27 cellular contexts compared by ENCODE assay signal in genomic region chr9:88661759-88662158, GRCh38.
DNase-seq lines count a peak whose midpoint lies in the region; ATAC-seq and TF ChIP-seq lines count a peak whose summit lies in the region.
"Had no signal": no experiment of that assay in that cellular context is flagged by ENCODE, and none has a peak within 500 bp of the region (broad histone marks: within the 10 kb centered on the region; RNA-seq: fewer than 3 reads in every experiment).

No MANE protein-coding gene starts in this region.

- H3K4me1 Mint-ChIP-seq in chondrocyte (ENCODE audit: low read depth): peaks cover 5% of the 10 kb centered on the region
- H3K4me1 Mint-ChIP-seq: naive B cell had no signal

- H3K9ac ChIP-seq in liver (ENCODE audit: low read depth in 1 of 2, low read length in 2 of 2): no peak overlapping the region

- TF ChIP-seq CTCF in NB4 (IDR thresholded peaks at IDR 0.05; ENCODE audit: low read depth, low read length): no peak
- peak; percentile 47 for TF ChIP-seq CTCF in chondrocyte (IDR thresholded peaks at IDR 0.05)
- no peak for TF ChIP-seq CTCF in liver (IDR thresholded peaks at IDR 0.05; ENCODE audit: low read depth, low read length, missing input control)

- H3K4me3 ChIP-seq in NB4 (ENCODE audit: low read depth, low read length): no peak overlapping the region
- no peak overlapping the region for H3K4me3 ChIP-seq in liver (ENCODE audit: low read depth in 1 of 3, low read length in 3 of 3)
- H3K4me3 ChIP-seq: GM12878, thyroid gland had no signal

- no peak overlapping the region for H3K4me3 Mint-ChIP-seq in chondrocyte (ENCODE audit: unreplicated experiment)
- H3K4me3 Mint-ChIP-seq: activated T-cell treated with anti-CD3 and anti-CD28 coated beads, Interleukin-2, amount 50 U/mL, for 24 hours; CD8-positive, alpha-beta T cell; naive B cell; stimulated activated naive CD8-positive, alpha-beta T cell treated with anti-CD3 and anti-CD28 coated beads, Interleukin-15, Interleukin-2, amounts not matched to agents 100 ng/mL and 50 ng/mL, for 24 hours had no signal

- peaks cover 0 to under 1% (median 0%) of the 10 kb centered on the region in 4 donors for H3K27me3 ChIP-seq in liver (ENCODE audit: control insufficient read depth in 4 of 4, insufficient read depth in 4 of 4, low read length in 3 of 4)
- H3K27me3 ChIP-seq: thyroid gland had no signal

- peaks cover 9% of the 10 kb centered on the region for H3K9me3 Mint-ChIP-seq in chondrocyte (ENCODE audit: low read depth)
- H3K9me3 Mint-ChIP-seq: activated T-cell treated with anti-CD3 and anti-CD28 coated beads, Interleukin-2, amount 50 U/mL, for 24 hours; CD8-positive, alpha-beta T cell; naive B cell; stimulated activated naive CD8-positive, alpha-beta T cell treated with anti-CD3 and anti-CD28 coated beads, Interleukin-15, Interleukin-2, amounts not matched to agents 100 ng/mL and 50 ng/mL, for 24 hours had no signal

- no peak for TF ChIP-seq POLR2A in NB4 (IDR thresholded peaks at IDR 0.05; ENCODE audit: extremely low read depth, insufficient read length)

- H3K4me1 ChIP-seq in liver (ENCODE audit: control insufficient read depth in 4 of 4, insufficient read depth in 4 of 4, low read length in 3 of 4): no peaks in the 10 kb centered on the region

- peaks cover 0 to 3% (median 0%) of the 10 kb centered on the region in 4 donors for H3K9me3 ChIP-seq in liver (ENCODE audit: control insufficient read depth in 4 of 4, low read length in 3 of 4)
- H3K9me3 ChIP-seq: thyroid gland had no signal

- 84% methylated on average over 3 of the region's 3 CpGs for WGBS in liver

- H3K27ac ChIP-seq in liver (ENCODE audit: low read depth in 1 of 2, low read length in 2 of 2): no peak overlapping the region
- H3K27ac ChIP-seq: thyroid gland had no signal

- H3K27me3 Mint-ChIP-seq in chondrocyte (ENCODE audit: low read depth): peaks cover 5% of the 10 kb centered on the region

- H3K36me3 ChIP-seq in liver (ENCODE audit: control insufficient read depth in 4 of 4, insufficient read depth in 3 of 4, low read depth in 1 of 4, low read length in 3 of 4): no peaks in the 10 kb centered on the region
- H3K36me3 ChIP-seq: thyroid gland had no signal

- H3K36me3 Mint-ChIP-seq in chondrocyte (ENCODE audit: low read depth): no peaks in the 10 kb centered on the region
- H3K36me3 Mint-ChIP-seq: CD8-positive, alpha-beta T cell; naive B cell had no signal

- no peak for ATAC-seq in GM18870 (IDR thresholded peaks at IDR 0.05; ENCODE audit: unreplicated experiment)
- ATAC-seq: CD8-positive, alpha-beta T cell; esophagus mucosa; GM12878 had no signal

- peak; percentile 29 for DNase-seq in Daoy (ENCODE audit: low read depth)
- DNase-seq in NB4 (ENCODE audit: low read depth): peak; percentile 21
- DNase-seq in chondrocyte (ENCODE audit: low spot score): no peak
- no peak for DNase-seq in UCSD-AML1 (lab: John Stamatoyannopoulos, UW; ENCODE audit: unreplicated experiment)
- DNase-seq in NCI-H146 treated with DMSO at 0.1 percent for 48 hours (lab: John Stamatoyannopoulos, UW; ENCODE audit: unreplicated experiment): no peak
- no peak for DNase-seq in NCI-H748 (lab: John Stamatoyannopoulos, UW; ENCODE audit: unreplicated experiment)
- DNase-seq: activated CD4-positive, alpha-beta T cell treated with anti-CD3 and anti-CD28 coated beads for 1 hour; activated CD8-positive, alpha-beta memory T cell treated with anti-CD3 and anti-CD28 coated beads for 24 hours; activated naive CD4-positive, alpha-beta T cell treated with Interleukin-2 at 50 U/mL for 16 hours; activated T-cell treated with anti-CD3 and anti-CD28 coated beads, Interleukin-2, amount 50 U/mL, for 24 hours; amniotic stem cell; CD8-positive, alpha-beta T cell; central memory CD4-positive, alpha-beta T cell; Kasumi-1; mesenchymal stem cell; naive B cell; NCI-H510A; nucleus accumbens; retina; stimulated activated CD4-positive, alpha-beta T cell treated with anti-CD3 and anti-CD28 coated beads, Interleukin-4, amount 100 ng/mL, for 4 hours; T1000; thyroid gland had no signal

- H3K27ac Mint-ChIP-seq in chondrocyte (ENCODE audit: unreplicated experiment): no peak overlapping the region
- H3K27ac Mint-ChIP-seq: activated T-cell treated with anti-CD3 and anti-CD28 coated beads, Interleukin-2, amount 50 U/mL, for 24 hours; CD8-positive, alpha-beta T cell; naive B cell; stimulated activated naive CD8-positive, alpha-beta T cell treated with anti-CD3 and anti-CD28 coated beads, Interleukin-15, Interleukin-2, amounts not matched to agents 100 ng/mL and 50 ng/mL, for 24 hours had no signal

- TF ChIP-seq RAD21 in liver (IDR thresholded peaks at IDR 0.05): peak; percentile 22 to 29

TF ChIP-seq in liver, 16 proteins besides CTCF, POLR2A, EP300 and RAD21:
- TF ChIP-seq NR2F2 (IDR thresholded peaks at IDR 0.05) (no peak), FOXA1 (IDR thresholded peaks at IDR 0.05) (no peak), YY1 (IDR thresholded peaks at IDR 0.05) (no peak), EGR1 (IDR thresholded peaks at IDR 0.05; ENCODE audit: low read depth in 2 of 2) (no peak), ZBTB33 (IDR thresholded peaks at IDR 0.05) (no peak), JUND (IDR thresholded peaks at IDR 0.05) (no peak), REST (IDR thresholded peaks at IDR 0.05) (no peak), GABPA (IDR thresholded peaks at IDR 0.05 in 1 of 2, conservative IDR thresholded peaks at IDR 0.05 in 1 of 2) (no peak), SP1 (IDR thresholded peaks at IDR 0.05) (no peak), HNF4G (IDR thresholded peaks at IDR 0.05) (no peak), FOXA2 (IDR thresholded peaks at IDR 0.05) (no peak), TAF1 (conservative IDR thresholded peaks at IDR 0.05) (no peak), MAX (IDR thresholded peaks at IDR 0.05) (no peak), ATF3 (IDR thresholded peaks at IDR 0.05) (no peak)

Comparison
In these comparisons a context has a peak if more than half of its experiments do, and no peak if none do; other contexts are left out.
1. DNase-seq: peak in Daoy (single experiment) and NB4 (single experiment); none in chondrocyte (single experiment), UCSD-AML1 (single experiment), NCI-H146 treated with DMSO at 0.1 percent for 48 hours (single experiment) and NCI-H748 (single experiment).